Comparison of ENCODE assay signal across 9 cellular contexts in the genomic region with DNA sequence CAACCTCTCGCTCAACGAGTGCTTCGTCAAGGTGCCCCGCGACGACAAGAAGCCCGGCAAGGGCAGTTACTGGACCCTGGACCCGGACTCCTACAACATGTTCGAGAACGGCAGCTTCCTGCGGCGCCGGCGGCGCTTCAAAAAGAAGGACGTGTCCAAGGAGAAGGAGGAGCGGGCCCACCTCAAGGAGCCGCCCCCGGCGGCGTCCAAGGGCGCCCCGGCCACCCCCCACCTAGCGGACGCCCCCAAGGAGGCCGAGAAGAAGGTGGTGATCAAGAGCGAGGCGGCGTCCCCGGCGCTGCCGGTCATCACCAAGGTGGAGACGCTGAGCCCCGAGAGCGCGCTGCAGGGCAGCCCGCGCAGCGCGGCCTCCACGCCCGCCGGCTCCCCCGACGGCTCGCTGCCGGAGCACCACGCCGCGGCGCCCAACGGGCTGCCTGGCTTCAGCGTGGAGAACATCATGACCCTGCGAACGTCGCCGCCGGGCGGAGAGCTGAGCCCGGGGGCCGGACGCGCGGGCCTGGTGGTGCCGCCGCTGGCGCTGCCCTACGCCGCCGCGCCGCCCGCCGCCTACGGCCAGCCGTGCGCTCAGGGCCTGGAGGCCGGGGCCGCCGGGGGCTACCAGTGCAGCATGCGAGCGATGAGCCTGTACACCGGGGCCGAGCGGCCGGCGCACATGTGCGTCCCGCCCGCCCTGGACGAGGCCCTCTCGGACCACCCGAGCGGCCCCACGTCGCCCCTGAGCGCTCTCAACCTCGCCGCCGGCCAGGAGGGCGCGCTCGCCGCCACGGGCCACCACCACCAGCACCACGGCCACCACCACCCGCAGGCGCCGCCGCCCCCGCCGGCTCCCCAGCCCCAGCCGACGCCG. TPM values are rescaled to one million over a fixed set of nuclear protein-coding genes. Genes with fewer than 3 reads are reported as not detected.
A peak's percentile ranks its signal among the peaks of the same experiment; 100 is the strongest.
DNase-seq lines count a peak whose midpoint lies in the region; ATAC-seq and TF ChIP-seq lines count a peak whose summit lies in the region.
"Had no signal": no experiment of that assay in that cellular context is flagged by ENCODE, and none has a peak within 500 bp of the region (broad histone marks: within the 10 kb centered on the region; RNA-seq: fewer than 3 reads in every experiment).

No MANE protein-coding gene starts in this region.

- H3K9me3 Mint-ChIP-seq in activated naive CD8-positive, alpha-beta T cell (ENCODE audit: low read depth), result no peaks in the 10 kb centered on the region
- no peaks in the 10 kb centered on the region for H3K9me3 Mint-ChIP-seq in activated naive CD8-positive, alpha-beta T cell treated with anti-CD3 and anti-CD28 coated beads, Interleukin-2, amount 50 U/mL, for 24 hours
- H3K9me3 Mint-ChIP-seq: CD8-positive, alpha-beta memory T cell had no signal

- intact Hi-C loops in vagina (cut with DNase I), result loop anchor here (5.0 kb wide), 2 partner anchors 114 to 484 kb away; no protein-coding TSS in a partner anchor

- no peak for ATAC-seq in activated naive CD8-positive, alpha-beta T cell treated with anti-CD3 and anti-CD28 coated beads, Interleukin-2, amount 50 U/mL, for 24 hours
- no peak for ATAC-seq in lung (ENCODE audit: insufficient read depth, low FRiP score)
- ATAC-seq in GM18498 (IDR thresholded peaks at IDR 0.05; ENCODE audit: unreplicated experiment), result no peak

- H3K36me3 ChIP-seq in lung (ENCODE audit: control insufficient read depth in 2 of 2, insufficient read depth in 2 of 2, low read length in 2 of 2) (no peaks in the 10 kb centered on the region), vagina (no peaks in the 10 kb centered on the region)

- H3K36me3 Mint-ChIP-seq in activated naive CD8-positive, alpha-beta T cell, result no peaks in the 10 kb centered on the region
- peaks cover 2% of the 10 kb centered on the region for H3K36me3 Mint-ChIP-seq in activated naive CD8-positive, alpha-beta T cell treated with anti-CD3 and anti-CD28 coated beads, Interleukin-2, amount 50 U/mL, for 24 hours (ENCODE audit: low read depth)
- H3K36me3 Mint-ChIP-seq: CD8-positive, alpha-beta memory T cell had no signal

- H3K4me3 Mint-ChIP-seq in activated naive CD8-positive, alpha-beta T cell, result peak overlapping the region; percentile 35
- H3K4me3 Mint-ChIP-seq in activated naive CD8-positive, alpha-beta T cell treated with anti-CD3 and anti-CD28 coated beads, Interleukin-2, amount 50 U/mL, for 24 hours, result no peak overlapping the region

- no peak overlapping the region for H3K27ac Mint-ChIP-seq in activated naive CD8-positive, alpha-beta T cell
- no peak overlapping the region for H3K27ac Mint-ChIP-seq in activated naive CD8-positive, alpha-beta T cell treated with anti-CD3 and anti-CD28 coated beads, Interleukin-2, amount 50 U/mL, for 24 hours
- H3K27ac Mint-ChIP-seq: CD8-positive, alpha-beta memory T cell had no signal

- TF ChIP-seq POLR2A in vagina (IDR thresholded peaks at IDR 0.05), result no peak

- peaks cover 29% of the 10 kb centered on the region for H3K4me1 Mint-ChIP-seq in activated naive CD8-positive, alpha-beta T cell (ENCODE audit: low read depth)
- H3K4me1 Mint-ChIP-seq in activated naive CD8-positive, alpha-beta T cell treated with anti-CD3 and anti-CD28 coated beads, Interleukin-2, amount 50 U/mL, for 24 hours, result peaks cover 13% of the 10 kb centered on the region

- DNase-seq in activated naive CD8-positive, alpha-beta T cell treated with anti-CD3 and anti-CD28 coated beads, Interleukin-2, amount 50 U/mL, for 24 hours, result no peak
- DNase-seq in ecto neural progenitor cell (ENCODE audit: low spot score), result peak; percentile 67
- DNase-seq in lung (ENCODE audit: low spot score), result no peak
- DNase-seq in vagina (ENCODE audit: extremely low spot score in 2 of 2), result no peak
- DNase-seq in stimulated activated CD4-positive, alpha-beta T cell treated with anti-CD3 and anti-CD28 coated beads, Interleukin-4, amount 100 ng/mL, for 1 hour, result no peak
- DNase-seq in NCI-H1930 (lab: John Stamatoyannopoulos, UW), result no peak

- H3K9me3 ChIP-seq in lung (ENCODE audit: control insufficient read depth in 2 of 2, insufficient read depth in 1 of 2, low read length in 1 of 2) (peaks cover 0 to 2% of the 10 kb centered on the region in 2 donors), vagina (no peaks in the 10 kb centered on the region)

- H3K4me3 ChIP-seq in lung (peak overlapping the region; percentile 10), vagina (peak overlapping the region; percentile 37 to 42)

- H3K4me1 ChIP-seq in lung (ENCODE audit: control insufficient read depth in 2 of 2, insufficient read depth in 2 of 2, low read length in 2 of 2) (peaks cover 0 to 10% of the 10 kb centered on the region in 2 donors), vagina (peaks cover 17% of the 10 kb centered on the region)

- WGBS in lung, 2 donors, result 1 to 3% methylated on average over 64 to 115 of the region's 115 CpGs

- peaks cover 41% of the 10 kb centered on the region for H3K27me3 Mint-ChIP-seq in activated naive CD8-positive, alpha-beta T cell
- H3K27me3 Mint-ChIP-seq in activated naive CD8-positive, alpha-beta T cell treated with anti-CD3 and anti-CD28 coated beads, Interleukin-2, amount 50 U/mL, for 24 hours, result peaks cover 72% of the 10 kb centered on the region

- TF ChIP-seq CTCF in lung (IDR thresholded peaks at IDR 0.05; ENCODE audit: control extremely low read depth, extremely low read depth), result no peak
- no peak for TF ChIP-seq CTCF in vagina (IDR thresholded peaks at IDR 0.05)

- peak overlapping the region in 1 of 2 donors; percentile 86 for H3K27ac ChIP-seq in lung (ENCODE audit: low read depth in 1 of 2, low read length in 1 of 2)
- peak overlapping the region; percentile 47 for H3K27ac ChIP-seq in vagina

- peaks cover 9% of the 10 kb centered on the region for H3K27me3 ChIP-seq in lung (ENCODE audit: control insufficient read depth, insufficient read depth)
- peaks cover 3% of the 10 kb centered on the region for H3K27me3 ChIP-seq in vagina

RNA-seq across cellular contexts. Expression of gene FOXC2, which starts 1.3 kb away (rescaled TPM):
- total RNA-seq in lung, result 1 to 10 TPM in 1 of 2 donors, under 1 TPM in 1; 0.82 to 2.7 TPM
- under 1 TPM; 0.37 to 0.43 TPM for polyA plus RNA-seq in lung
- 2.7 TPM for total RNA-seq in vagina
- total RNA-seq: CD8-positive, alpha-beta memory T cell had no signal
- polyA plus RNA-seq: CD8-positive, alpha-beta memory T cell had no signal

RNA-seq across cellular contexts. Expression of gene FOXL1, which starts 10.4 kb away (rescaled TPM):
- total RNA-seq in lung, result 1 to 10 TPM; 2.0 to 2.5 TPM
- polyA plus RNA-seq in lung, result under 1 TPM; 0.41 to 0.68 TPM
- 0.98 TPM for total RNA-seq in vagina
- total RNA-seq: CD8-positive, alpha-beta memory T cell had no signal
- polyA plus RNA-seq: CD8-positive, alpha-beta memory T cell had no signal

RNA-seq across cellular contexts. Expression of gene MTHFSD, which starts 12.9 kb away (rescaled TPM):
- total RNA-seq in lung, result 10 to 100 TPM; 23.3 to 28.5 TPM
- 1 to 10 TPM; 9.4 to 9.9 TPM for polyA plus RNA-seq in lung
- 20.4 TPM for total RNA-seq in vagina

RNA-seq across cellular contexts. Expression of gene FOXF1, which starts 57.6 kb away (rescaled TPM):
- 10 to 100 TPM; 25.7 to 34.4 TPM for total RNA-seq in lung
- 10 to 100 TPM; 12.2 to 12.5 TPM for polyA plus RNA-seq in lung
- total RNA-seq in vagina, result 26.0 TPM
- total RNA-seq: CD8-positive, alpha-beta memory T cell had no signal
- polyA plus RNA-seq: CD8-positive, alpha-beta memory T cell had no signal
